In the genomic region with DNA sequence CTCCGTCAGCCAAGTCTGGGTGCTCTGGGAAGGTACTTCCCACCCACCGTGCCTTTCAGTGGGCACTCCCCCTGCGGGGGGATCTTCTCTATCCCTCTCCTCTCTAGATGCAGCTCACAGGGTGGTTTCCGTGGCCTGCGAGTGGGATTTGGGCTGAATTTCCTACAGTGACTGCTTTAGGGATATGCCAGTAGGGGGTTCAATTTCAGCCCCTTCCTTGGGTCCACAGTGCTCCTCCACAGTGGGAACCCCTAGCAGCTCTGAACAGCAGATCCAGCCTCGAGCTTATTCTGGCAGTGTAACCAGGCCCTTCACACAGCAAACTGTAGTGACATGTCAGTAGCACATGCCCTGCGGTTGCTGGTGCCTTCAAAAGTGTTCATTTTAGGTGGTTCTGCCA, we compare ENCODE assay signal across 20 cellular contexts.
DNase-seq lines count a peak whose midpoint lies in the region; ATAC-seq and TF ChIP-seq lines count a peak whose summit lies in the region.
"Had no signal": no experiment of that assay in that cellular context is flagged by ENCODE, and none has a peak within 500 bp of the region (broad histone marks: within the 10 kb centered on the region; RNA-seq: fewer than 3 reads in every experiment).

No MANE protein-coding gene starts in this region.

- 90% methylated on average over 7 of the region's 7 CpGs for WGBS in esophagus muscularis mucosa

- H3K9me2 ChIP-seq in neural cell (ENCODE audit: insufficient read depth, low read length): no peaks in the 10 kb centered on the region

- H3K27me3 ChIP-seq in esophagus muscularis mucosa: no peaks in the 10 kb centered on the region
- no peaks in the 10 kb centered on the region for H3K27me3 ChIP-seq in neural cell (ENCODE audit: insufficient read depth, low read depth, low read length)
- H3K27me3 ChIP-seq in breast epithelium: no peaks in the 10 kb centered on the region

- H3K4me3 ChIP-seq in esophagus muscularis mucosa (no peak overlapping the region), neural cell (ENCODE audit: low read length) (no peak overlapping the region), breast epithelium (no peak overlapping the region)
- H3K4me3 ChIP-seq: A549, GM23248 had no signal

- H3K4me1 Mint-ChIP-seq in activated naive CD8-positive, alpha-beta T cell treated with anti-CD3 and anti-CD28 coated beads, Interleukin-2, amount 50 U/mL, for 24 hours: no peaks in the 10 kb centered on the region
- H3K4me1 Mint-ChIP-seq in activated naive CD8-positive, alpha-beta T cell treated with anti-CD3 and anti-CD28 coated beads for 36 hours: peaks cover 3% of the 10 kb centered on the region
- peaks cover 3% of the 10 kb centered on the region for H3K4me1 Mint-ChIP-seq in type B pancreatic cell (ENCODE audit: unreplicated experiment)

- TF ChIP-seq CTCF in esophagus muscularis mucosa (IDR thresholded peaks at IDR 0.05) (no peak), neural cell (IDR thresholded peaks at IDR 0.05; ENCODE audit: poor library complexity, severe bottlenecking) (no peak), type B pancreatic cell (conservative IDR thresholded peaks at IDR 0.05) (no peak), breast epithelium (IDR thresholded peaks at IDR 0.05) (no peak)

- ATAC-seq in activated naive CD8-positive, alpha-beta T cell treated with anti-CD3 and anti-CD28 coated beads, Interleukin-2, amount 50 U/mL, for 24 hours: peak; percentile 20
- ATAC-seq: A549, HCT116 had no signal

- H3K4me3 Mint-ChIP-seq in activated naive CD8-positive, alpha-beta T cell treated with anti-CD3 and anti-CD28 coated beads, Interleukin-2, amount 50 U/mL, for 24 hours: no peak overlapping the region
- no peak overlapping the region for H3K4me3 Mint-ChIP-seq in activated naive CD8-positive, alpha-beta T cell treated with anti-CD3 and anti-CD28 coated beads for 36 hours
- no peak overlapping the region for H3K4me3 Mint-ChIP-seq in type B pancreatic cell
- H3K4me3 Mint-ChIP-seq: CD4-positive, alpha-beta T cell; HFFc6 had no signal

- H3K27ac ChIP-seq in esophagus muscularis mucosa (replicated peaks in 1 of 4): no peak overlapping the region
- H3K27ac ChIP-seq in neural cell (ENCODE audit: low read length): peak overlapping the region; percentile 4
- no peak overlapping the region for H3K27ac ChIP-seq in breast epithelium
- H3K27ac ChIP-seq: 22Rv1, A549, C4-2B, GM23248, HL-60 had no signal

- no peaks in the 10 kb centered on the region for H3K36me3 ChIP-seq in esophagus muscularis mucosa
- no peaks in the 10 kb centered on the region for H3K36me3 ChIP-seq in neural cell (ENCODE audit: insufficient read depth, low read length)
- H3K36me3 ChIP-seq in breast epithelium: no peaks in the 10 kb centered on the region

- no peak for TF ChIP-seq POLR2A in esophagus muscularis mucosa (IDR thresholded peaks at IDR 0.05; ENCODE audit: low read depth)
- TF ChIP-seq POLR2A in breast epithelium (IDR thresholded peaks at IDR 0.05): no peak

- intact Hi-C loops in esophagus muscularis mucosa (cut with DNase I) (no loop called here), breast epithelium (cut with DNase I; ENCODE audit: low total_unique reads) (no loop called here)

- no peak overlapping the region for H3K4me2 ChIP-seq in neural cell (ENCODE audit: low read length)
- H3K4me2 ChIP-seq: A549 had no signal

- no peaks in the 10 kb centered on the region for H3K9me3 ChIP-seq in esophagus muscularis mucosa
- H3K9me3 ChIP-seq in neural cell (ENCODE audit: low read length): no peaks in the 10 kb centered on the region
- no peaks in the 10 kb centered on the region for H3K9me3 ChIP-seq in breast epithelium
- H3K9me3 ChIP-seq: A549 had no signal

- TF ChIP-seq EP300 in esophagus muscularis mucosa (IDR thresholded peaks at IDR 0.05) (no peak), neural cell (conservative IDR thresholded peaks at IDR 0.05; ENCODE audit: poor library complexity, severe bottlenecking) (no peak)

- no peaks in the 10 kb centered on the region for H3F3A ChIP-seq in neural cell (ENCODE audit: insufficient read depth, low read length, poor library complexity, severe bottlenecking)

- no peaks in the 10 kb centered on the region for H3K9me3 Mint-ChIP-seq in activated naive CD8-positive, alpha-beta T cell treated with anti-CD3 and anti-CD28 coated beads, Interleukin-2, amount 50 U/mL, for 24 hours
- no peaks in the 10 kb centered on the region for H3K9me3 Mint-ChIP-seq in activated naive CD8-positive, alpha-beta T cell treated with anti-CD3 and anti-CD28 coated beads for 36 hours
- H3K9me3 Mint-ChIP-seq in type B pancreatic cell: no peaks in the 10 kb centered on the region
- H3K9me3 Mint-ChIP-seq: CD4-positive, alpha-beta T cell; HFFc6 had no signal

- no peak overlapping the region for H3K9ac ChIP-seq in neural cell (ENCODE audit: low read length)
- H3K9ac ChIP-seq: GM23248 had no signal

- no peak for DNase-seq in activated naive CD8-positive, alpha-beta T cell treated with anti-CD3 and anti-CD28 coated beads, Interleukin-2, amount 50 U/mL, for 24 hours
- DNase-seq in activated naive CD8-positive, alpha-beta T cell treated with anti-CD3 and anti-CD28 coated beads for 36 hours: no peak
- DNase-seq in esophagus muscularis mucosa (ENCODE audit: extremely low spot score) (peak; percentile 89), type B pancreatic cell (ENCODE audit: extremely low spot score, unreplicated experiment) (no peak), NCI-H510A (lab: John Stamatoyannopoulos, UW) (no peak), breast epithelium (ENCODE audit: low spot score in 2 of 2) (no peak)
- DNase-seq: AML-193; CD4-positive, alpha-beta T cell; DMS153; DMS79; GDM1; GM23248; H7; HFFc6 had no signal

- H3K36me3 Mint-ChIP-seq in activated naive CD8-positive, alpha-beta T cell treated with anti-CD3 and anti-CD28 coated beads, Interleukin-2, amount 50 U/mL, for 24 hours (ENCODE audit: low read depth): no peaks in the 10 kb centered on the region
- no peaks in the 10 kb centered on the region for H3K36me3 Mint-ChIP-seq in activated naive CD8-positive, alpha-beta T cell treated with anti-CD3 and anti-CD28 coated beads for 36 hours
- no peaks in the 10 kb centered on the region for H3K36me3 Mint-ChIP-seq in type B pancreatic cell

- no peaks in the 10 kb centered on the region for H4K20me1 ChIP-seq in neural cell (ENCODE audit: insufficient read depth)

- H3K4me1 ChIP-seq in esophagus muscularis mucosa (no peaks in the 10 kb centered on the region), breast epithelium (no peaks in the 10 kb centered on the region)
- H3K4me1 ChIP-seq: A549 had no signal

- no peak overlapping the region for H3K27ac Mint-ChIP-seq in activated naive CD8-positive, alpha-beta T cell treated with anti-CD3 and anti-CD28 coated beads, Interleukin-2, amount 50 U/mL, for 24 hours
- H3K27ac Mint-ChIP-seq in activated naive CD8-positive, alpha-beta T cell treated with anti-CD3 and anti-CD28 coated beads for 36 hours: no peak overlapping the region
- H3K27ac Mint-ChIP-seq in type B pancreatic cell: peak overlapping the region; percentile 46
- H3K27ac Mint-ChIP-seq: CD4-positive, alpha-beta T cell; HFFc6 had no signal

- no peak for TF ChIP-seq RAD21 in neural cell (conservative IDR thresholded peaks at IDR 0.05)

- H3K79me2 ChIP-seq in neural cell (replicated peaks; ENCODE audit: insufficient read depth, low read length): no peaks in the 10 kb centered on the region

- H3K27me3 Mint-ChIP-seq in activated naive CD8-positive, alpha-beta T cell treated with anti-CD3 and anti-CD28 coated beads, Interleukin-2, amount 50 U/mL, for 24 hours: peaks cover 9% of the 10 kb centered on the region
- no peaks in the 10 kb centered on the region for H3K27me3 Mint-ChIP-seq in activated naive CD8-positive, alpha-beta T cell treated with anti-CD3 and anti-CD28 coated beads for 36 hours
- H3K27me3 Mint-ChIP-seq in type B pancreatic cell: no peaks in the 10 kb centered on the region

- no peak overlapping the region for H2AFZ ChIP-seq in neural cell (ENCODE audit: low read depth, low read length)
- H2AFZ ChIP-seq: GM23248 had no signal

TF ChIP-seq in neural cell, 6 proteins besides CTCF, POLR2A, EP300 and RAD21:
- TF ChIP-seq EZH2 (IDR thresholded peaks at IDR 0.05; ENCODE audit: borderline replicate concordance, insufficient read depth, low read length, poor library complexity, severe bottlenecking): no peak
- TF ChIP-seq SMC3 (conservative IDR thresholded peaks at IDR 0.05; ENCODE audit: poor library complexity): no peak
- TF ChIP-seq, protein P1, sequence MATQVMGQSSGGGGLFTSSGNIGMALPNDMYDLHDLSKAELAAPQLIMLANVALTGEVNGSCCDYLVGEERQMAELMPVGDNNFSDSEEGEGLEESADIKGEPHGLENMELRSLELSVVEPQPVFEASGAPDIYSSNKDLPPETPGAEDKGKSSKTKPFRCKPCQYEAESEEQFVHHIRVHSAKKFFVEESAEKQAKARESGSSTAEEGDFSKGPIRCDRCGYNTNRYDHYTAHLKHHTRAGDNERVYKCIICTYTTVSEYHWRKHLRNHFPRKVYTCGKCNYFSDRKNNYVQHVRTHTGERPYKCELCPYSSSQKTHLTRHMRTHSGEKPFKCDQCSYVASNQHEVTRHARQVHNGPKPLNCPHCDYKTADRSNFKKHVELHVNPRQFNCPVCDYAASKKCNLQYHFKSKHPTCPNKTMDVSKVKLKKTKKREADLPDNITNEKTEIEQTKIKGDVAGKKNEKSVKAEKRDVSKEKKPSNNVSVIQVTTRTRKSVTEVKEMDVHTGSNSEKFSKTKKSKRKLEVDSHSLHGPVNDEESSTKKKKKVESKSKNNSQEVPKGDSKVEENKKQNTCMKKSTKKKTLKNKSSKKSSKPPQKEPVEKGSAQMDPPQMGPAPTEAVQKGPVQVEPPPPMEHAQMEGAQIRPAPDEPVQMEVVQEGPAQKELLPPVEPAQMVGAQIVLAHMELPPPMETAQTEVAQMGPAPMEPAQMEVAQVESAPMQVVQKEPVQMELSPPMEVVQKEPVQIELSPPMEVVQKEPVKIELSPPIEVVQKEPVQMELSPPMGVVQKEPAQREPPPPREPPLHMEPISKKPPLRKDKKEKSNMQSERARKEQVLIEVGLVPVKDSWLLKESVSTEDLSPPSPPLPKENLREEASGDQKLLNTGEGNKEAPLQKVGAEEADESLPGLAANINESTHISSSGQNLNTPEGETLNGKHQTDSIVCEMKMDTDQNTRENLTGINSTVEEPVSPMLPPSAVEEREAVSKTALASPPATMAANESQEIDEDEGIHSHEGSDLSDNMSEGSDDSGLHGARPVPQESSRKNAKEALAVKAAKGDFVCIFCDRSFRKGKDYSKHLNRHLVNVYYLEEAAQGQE (IDR thresholded peaks at IDR 0.05; ENCODE audit: borderline replicate concordance): no peak
- TF ChIP-seq MXI1 (conservative IDR thresholded peaks at IDR 0.05; ENCODE audit: poor library complexity, severe bottlenecking): no peak
- no peak for TF ChIP-seq POLR2AphosphoS5 (IDR thresholded peaks at IDR 0.05)
- TF ChIP-seq TAF1 (IDR thresholded peaks at IDR 0.05; ENCODE audit: low read depth): no peak
